Comparison of ENCODE assay signal across 8 cellular contexts in the genomic region with DNA sequence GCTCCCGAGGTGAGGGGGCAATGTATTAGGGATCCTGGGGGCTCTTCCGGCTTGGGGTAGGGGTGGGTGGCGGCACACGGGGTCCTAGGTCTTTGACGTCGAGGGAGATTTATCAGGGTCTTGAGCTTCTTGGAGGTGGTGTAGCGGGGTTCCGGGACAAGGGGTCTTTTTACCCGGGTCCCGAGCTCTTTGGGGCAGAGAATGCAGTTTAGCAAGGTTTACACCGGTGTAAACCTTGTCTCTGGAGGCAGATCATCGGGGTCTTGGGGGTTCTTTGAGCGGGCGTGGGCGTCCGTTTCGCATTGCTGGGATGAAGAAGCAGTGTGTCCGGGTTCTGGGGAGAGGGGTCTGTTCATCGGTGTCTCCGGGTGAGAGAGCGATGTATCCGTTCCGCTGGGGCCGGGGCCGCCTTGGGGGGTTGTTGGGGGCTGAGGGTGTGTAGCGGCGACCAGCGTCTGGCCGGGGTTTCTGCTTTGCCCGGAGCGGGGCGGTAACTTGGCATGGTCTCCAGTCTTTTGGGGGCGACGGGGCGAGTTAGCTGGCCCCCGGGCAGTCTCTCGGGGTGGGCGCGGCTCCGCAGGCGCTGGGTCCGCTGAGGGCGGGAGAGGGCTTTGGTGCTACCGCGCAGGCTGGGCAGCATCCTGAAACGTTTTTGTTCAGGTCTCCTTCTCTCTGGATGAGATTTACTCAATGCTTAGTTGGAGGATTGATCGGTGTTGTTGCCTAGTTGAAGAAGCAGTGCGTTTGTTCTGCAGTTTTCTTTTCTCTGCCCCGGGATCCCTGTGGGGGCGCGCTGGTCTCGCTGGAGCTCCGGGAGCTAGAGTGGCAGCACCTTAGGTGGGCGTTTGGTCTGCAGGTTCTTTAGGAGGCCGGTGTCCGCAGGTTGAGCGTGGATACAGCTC. TPM values are rescaled to one million over a fixed set of nuclear protein-coding genes. Genes with fewer than 3 reads are reported as not detected.
DNase-seq lines count a peak whose midpoint lies in the region; ATAC-seq and TF ChIP-seq lines count a peak whose summit lies in the region.

No MANE protein-coding gene starts in this region.

- H3K4me3 ChIP-seq in mucosa of rectum (ENCODE audit: low read length in 2 of 2) (peak overlapping the region; percentile 71 to 74), suprapubic skin (peak overlapping the region; percentile 72)

- DNase-seq in NCI-H146 (lab: John Stamatoyannopoulos, UW) (peak; percentile 35), NCI-H146 treated with DMSO at 0.1 percent for 48 hours (lab: John Stamatoyannopoulos, UW; ENCODE audit: unreplicated experiment) (no peak), NCI-H345 (lab: John Stamatoyannopoulos, UW) (peak; percentile 13), suprapubic skin (ENCODE audit: low spot score in 2 of 2) (peak; percentile 79)
- DNase-seq in activated T-cell treated with anti-CD3 and anti-CD28 coated beads, Interleukin-2, amount 50 U/mL, for 1 hour: peak; percentile 40

- H3K36me3 ChIP-seq in mucosa of rectum (ENCODE audit: control insufficient read depth in 2 of 2, insufficient read depth in 2 of 2, low read length in 2 of 2) (no peaks in the 10 kb centered on the region), suprapubic skin (no peaks in the 10 kb centered on the region)

- no peak for TF ChIP-seq EP300 in suprapubic skin (IDR thresholded peaks at IDR 0.05)

- ATAC-seq in esophagus mucosa (peak; percentile 3), HG02981 (IDR thresholded peaks at IDR 0.05; ENCODE audit: unreplicated experiment) (no peak)

- H3K27ac ChIP-seq in mucosa of rectum (ENCODE audit: low read depth in 2 of 2, low read length in 2 of 2): peak overlapping the region; percentile 87 to 88
- H3K27ac ChIP-seq in suprapubic skin: peak overlapping the region; percentile 61

- TF ChIP-seq POLR2A in suprapubic skin (IDR thresholded peaks at IDR 0.05): no peak

- peak overlapping the region; percentile 81 to 94 for H3K9ac ChIP-seq in mucosa of rectum (ENCODE audit: low read depth in 1 of 2, low read length in 2 of 2)

- TF ChIP-seq CTCF in suprapubic skin (IDR thresholded peaks at IDR 0.05): no peak

- no peaks in the 10 kb centered on the region for H3K27me3 ChIP-seq in mucosa of rectum (ENCODE audit: control insufficient read depth in 2 of 2, insufficient read depth in 2 of 2, low read length in 2 of 2)
- H3K27me3 ChIP-seq in suprapubic skin: no peaks in the 10 kb centered on the region

- peaks cover 11 to 14% of the 10 kb centered on the region in 2 donors for H3K4me1 ChIP-seq in mucosa of rectum (ENCODE audit: control insufficient read depth in 2 of 2, insufficient read depth in 2 of 2, low read length in 2 of 2)
- H3K4me1 ChIP-seq in suprapubic skin: peaks cover 15% of the 10 kb centered on the region

- WGBS in suprapubic skin: under 1% methylated on average over 53 of the region's 57 CpGs

- no peaks in the 10 kb centered on the region for H3K9me3 ChIP-seq in mucosa of rectum (ENCODE audit: control insufficient read depth in 2 of 2, low read length in 2 of 2)
- no peaks in the 10 kb centered on the region for H3K9me3 ChIP-seq in suprapubic skin

RNA-seq across cellular contexts. Expression of a gene that starts 0.8 kb away (rescaled TPM):
- total RNA-seq in esophagus mucosa (16.0 TPM), suprapubic skin (10 to 100 TPM; 16.1 to 18.9 (median 16.9) TPM)
